14 cellular contexts compared by ENCODE assay signal in the genomic region with DNA sequence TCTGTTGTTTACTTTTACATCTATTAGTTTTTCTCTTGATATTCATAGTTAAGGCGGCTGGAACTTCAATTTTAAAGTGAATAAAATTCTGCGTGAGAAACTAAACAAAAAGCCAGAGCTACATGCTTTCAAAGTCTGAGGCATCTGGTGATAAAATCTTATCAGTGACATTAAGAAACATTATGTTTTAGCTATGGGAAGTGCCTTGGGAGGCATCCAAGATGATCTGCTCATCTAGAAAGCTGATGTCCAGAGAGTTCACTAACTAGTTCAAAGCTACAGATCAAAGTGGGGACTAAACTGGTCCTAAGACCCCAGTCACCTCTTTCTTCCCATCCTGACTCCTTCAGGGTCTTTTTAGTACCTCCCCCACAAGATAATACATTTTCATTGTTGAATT. TPM values are rescaled to one million over a fixed set of nuclear protein-coding genes. Genes with fewer than 3 reads are reported as not detected.
DNase-seq lines count a peak whose midpoint lies in the region; ATAC-seq and TF ChIP-seq lines count a peak whose summit lies in the region.
"Had no signal": no experiment of that assay in that cellular context is flagged by ENCODE, and none has a peak within 500 bp of the region (broad histone marks: within the 10 kb centered on the region; RNA-seq: fewer than 3 reads in every experiment).

No MANE protein-coding gene starts in this region.

- H3K9me3 ChIP-seq in mammary epithelial cell (replicated peaks; ENCODE audit: insufficient read depth, low read length), result no peaks in the 10 kb centered on the region
- no peaks in the 10 kb centered on the region for H3K9me3 ChIP-seq in ascending aorta

- dilution Hi-C loops in mammary epithelial cell (cut with HindIII; ENCODE audit: low sequenced_read_pairs), result no loop called here

- H3K4me3 ChIP-seq in mammary epithelial cell (replicated peaks in 1 of 3; ENCODE audit: insufficient read depth in 1 of 3, low read depth in 2 of 3, low read length in 3 of 3) (no peak overlapping the region), ascending aorta (no peak overlapping the region)

- H2AFZ ChIP-seq in mammary epithelial cell (ENCODE audit: low read depth, low read length), result no peak overlapping the region

- H3K79me2 ChIP-seq in mammary epithelial cell (ENCODE audit: insufficient read depth, low read length), result no peaks in the 10 kb centered on the region

- peak overlapping the region; percentile 91 for H3K27ac Mint-ChIP-seq in MCF 10A (ENCODE audit: low read depth, unreplicated experiment)
- peak overlapping the region; percentile 46 for H3K27ac Mint-ChIP-seq in type B pancreatic cell
- H3K27ac Mint-ChIP-seq: activated naive CD8-positive, alpha-beta T cell treated with anti-CD3 and anti-CD28 coated beads, Interleukin-2, amount 10 ng/mL, durations not matched to agents 7 days and 5 days; stimulated activated naive B cell treated with anti-CD40 and anti-IgM and Interleukin-4, amounts not matched to agents 10 μg/mL and 1 μg/mL and 100 μg/mL, for 72 hours had no signal

- H3K27ac ChIP-seq in mammary epithelial cell (ENCODE audit: insufficient read depth, low read depth, low read length) (no peak overlapping the region), ascending aorta (peak overlapping the region; percentile 56 to 65)

- no peak for DNase-seq in MCF 10A (ENCODE audit: unreplicated experiment)
- no peak for DNase-seq in mammary epithelial cell
- DNase-seq in ascending aorta (ENCODE audit: low spot score in 2 of 2), result no peak
- DNase-seq in iris pigment epithelial cell (ENCODE audit: low read depth), result peak; percentile 81
- DNase-seq in type B pancreatic cell (ENCODE audit: extremely low spot score, unreplicated experiment), result no peak
- no peak for DNase-seq in NCI-H146 treated with DMSO at 0.1 percent for 48 hours (lab: John Stamatoyannopoulos, UW; ENCODE audit: unreplicated experiment)
- DNase-seq in NCI-H82 (lab: John Stamatoyannopoulos, UW), result no peak
- DNase-seq: activated naive CD8-positive, alpha-beta T cell treated with anti-CD3 and anti-CD28 coated beads, Interleukin-2, amount 10 ng/mL, durations not matched to agents 7 days and 5 days; effector memory CD4-positive, alpha-beta T cell; naive B cell; NCI-H774; stimulated activated CD4-positive, alpha-beta T cell treated with anti-CD3 and anti-CD28 coated beads, Interleukin-1b, Interleukin-23, amount 100 ng/mL, for 48 hours; stimulated activated naive B cell treated with anti-CD40 and anti-IgM and Interleukin-4, amounts not matched to agents 10 μg/mL and 1 μg/mL and 100 μg/mL, for 72 hours had no signal

- H3K9me3 Mint-ChIP-seq in MCF 10A (ENCODE audit: unreplicated experiment) (no peaks in the 10 kb centered on the region), type B pancreatic cell (no peaks in the 10 kb centered on the region)
- H3K9me3 Mint-ChIP-seq: activated naive CD8-positive, alpha-beta T cell treated with anti-CD3 and anti-CD28 coated beads, Interleukin-2, amount 10 ng/mL, durations not matched to agents 7 days and 5 days; stimulated activated naive B cell treated with anti-CD40 and anti-IgM and Interleukin-4, amounts not matched to agents 10 μg/mL and 1 μg/mL and 100 μg/mL, for 72 hours had no signal

- no peak overlapping the region for H3K4me3 Mint-ChIP-seq in MCF 10A (ENCODE audit: unreplicated experiment)
- no peak overlapping the region for H3K4me3 Mint-ChIP-seq in type B pancreatic cell
- H3K4me3 Mint-ChIP-seq: activated naive CD8-positive, alpha-beta T cell treated with anti-CD3 and anti-CD28 coated beads, Interleukin-2, amount 10 ng/mL, durations not matched to agents 7 days and 5 days; naive B cell; stimulated activated naive B cell treated with anti-CD40 and anti-IgM and Interleukin-4, amounts not matched to agents 10 μg/mL and 1 μg/mL and 100 μg/mL, for 72 hours had no signal

- WGBS in mammary epithelial cell (ENCODE audit: low coverage, missing lambda C conversion rate), result 100% methylated on average over 2 of the region's 2 CpGs

- H3K36me3 ChIP-seq in mammary epithelial cell (ENCODE audit: insufficient read depth, low read length) (no peaks in the 10 kb centered on the region), ascending aorta (no peaks in the 10 kb centered on the region)

- no peaks in the 10 kb centered on the region for H3K4me1 ChIP-seq in mammary epithelial cell (ENCODE audit: insufficient read depth, low read length)
- peaks cover 0 to 27% of the 10 kb centered on the region in 2 donors for H3K4me1 ChIP-seq in ascending aorta

- BruUV-seq in MCF 10A (replicated peaks; lab: Mats Ljungman, UMichigan) (no TSS peak), mammary epithelial cell (replicated peaks; lab: Mats Ljungman, UMichigan) (no TSS peak)

- H3K27me3 Mint-ChIP-seq in MCF 10A (ENCODE audit: insufficient read depth, unreplicated experiment), result no peaks in the 10 kb centered on the region
- H3K27me3 Mint-ChIP-seq in type B pancreatic cell, result no peaks in the 10 kb centered on the region
- H3K27me3 Mint-ChIP-seq: activated naive CD8-positive, alpha-beta T cell treated with anti-CD3 and anti-CD28 coated beads, Interleukin-2, amount 10 ng/mL, durations not matched to agents 7 days and 5 days; naive B cell; stimulated activated naive B cell treated with anti-CD40 and anti-IgM and Interleukin-4, amounts not matched to agents 10 μg/mL and 1 μg/mL and 100 μg/mL, for 72 hours had no signal

- no peak overlapping the region for H3K4me2 ChIP-seq in mammary epithelial cell (ENCODE audit: insufficient read depth, low read depth, low read length)

- H3K9ac ChIP-seq in mammary epithelial cell (ENCODE audit: insufficient read depth, low read length), result no peak overlapping the region

- CTCF ChIA-PET in MCF 10A (lab: Yijun Ruan, JAX), result interaction anchor here (0.7 to 1.9 kb wide), 2 partner anchors 10 to 26 kb away, joined by 3 to 6 read pairs; no protein-coding TSS in a partner anchor
- CTCF ChIA-PET in mammary epithelial cell (lab: Charles Lee; ENCODE audit: low non-redundant PET), result interaction anchor here (0.7 kb wide), 1 partner anchor 73 kb away, joined by 3 read pairs; no protein-coding TSS in a partner anchor

- in situ Hi-C loops in mammary epithelial cell (cut with MboI; ENCODE audit: low sequenced_read_pairs in 2 of 2), result loop anchor here in 1 of 2 donors (25.0 kb wide), 1 partner anchor 496 kb away; no protein-coding TSS in a partner anchor

- H3K4me1 Mint-ChIP-seq in MCF 10A (ENCODE audit: insufficient read depth, unreplicated experiment), result peaks cover 33% of the 10 kb centered on the region
- H3K4me1 Mint-ChIP-seq in type B pancreatic cell (ENCODE audit: unreplicated experiment), result peaks cover 10% of the 10 kb centered on the region

- H3K27me3 ChIP-seq in mammary epithelial cell (ENCODE audit: insufficient read depth, low read length), result no peaks in the 10 kb centered on the region
- no peaks in the 10 kb centered on the region for H3K27me3 ChIP-seq in ascending aorta

- intact Hi-C loops in MCF 10A (cut with micrococcal nuclease), result no loop called here
- intact Hi-C loops in mammary epithelial cell (cut with micrococcal nuclease), result no loop called here
- intact Hi-C loops in ascending aorta (cut with DNase I), result no loop called here

- POLR2A ChIA-PET in MCF 10A (lab: Yijun Ruan, JAX), result interaction anchor here (0.6 to 2.4 kb wide), 5 partner anchors 9 to 534 kb away, joined by 3 to 9 read pairs (median 3); no protein-coding TSS in a partner anchor

- no peaks in the 10 kb centered on the region for H4K20me1 ChIP-seq in mammary epithelial cell (ENCODE audit: insufficient read depth, low read length)

- H3K36me3 Mint-ChIP-seq in MCF 10A (ENCODE audit: insufficient read depth, unreplicated experiment) (peaks cover 32% of the 10 kb centered on the region), type B pancreatic cell (peaks cover 41% of the 10 kb centered on the region)

- ATAC-seq in HG03135 (IDR thresholded peaks at IDR 0.05; ENCODE audit: unreplicated experiment), result no peak
- ATAC-seq: stimulated activated naive B cell treated with anti-CD40 and anti-IgM and Interleukin-4, amounts not matched to agents 10 μg/mL and 1 μg/mL and 100 μg/mL, for 72 hours had no signal

- no peak for TF ChIP-seq CTCF in MCF 10A (IDR thresholded peaks at IDR 0.05; ENCODE audit: unreplicated experiment)
- TF ChIP-seq CTCF in mammary epithelial cell (conservative IDR thresholded peaks at IDR 0.05 in 1 of 2, IDR thresholded peaks at IDR 0.05 in 1 of 2; ENCODE audit: extremely low read depth in 1 of 2, insufficient read depth in 1 of 2, low read depth in 1 of 2, low read length in 2 of 2), result no peak
- no peak for TF ChIP-seq CTCF in ascending aorta (IDR thresholded peaks at IDR 0.05)
- TF ChIP-seq CTCF in type B pancreatic cell (conservative IDR thresholded peaks at IDR 0.05), result no peak

RNA-seq across cellular contexts. Expression of a gene that starts 37.2 kb away (rescaled TPM):
- total RNA-seq in MCF 10A (2022), result 60.8 and 68.5 TPM in 2 replicates
- total RNA-seq in mammary epithelial cell, result 10 to 100 TPM; 68.2 to 74.5 TPM
- 71.3 TPM for polyA plus RNA-seq in mammary epithelial cell
- 75.1 TPM for polyA minus RNA-seq in mammary epithelial cell
- total RNA-seq in ascending aorta, result 28.2 TPM
- total RNA-seq in type B pancreatic cell (ENCODE audit: low replicate concordance), result 60.6 and 66.3 TPM in 2 replicates

RNA-seq across cellular contexts. Expression of a gene that starts 37.3 kb away (rescaled TPM):
- total RNA-seq in MCF 10A (2022) (20.3 and 20.6 TPM in 2 replicates), mammary epithelial cell (10 to 100 TPM; 12.5 to 19.4 TPM), ascending aorta (0.85 TPM), type B pancreatic cell (ENCODE audit: low replicate concordance) (8.5 and 12.1 TPM in 2 replicates)
- polyA plus RNA-seq in mammary epithelial cell, result 9.9 TPM
- polyA minus RNA-seq in mammary epithelial cell, result 8.0 TPM
